In genomic region chr19:10363789-10364281, GRCh38 we compare ENCODE assay signal across 1 cellular context.
TF ChIP-seq lines count a peak whose summit lies in the region.

No MANE protein-coding gene starts in this region.

TF ChIP-seq in GM23338, 12 proteins besides CTCF, POLR2A, EP300 and RAD21 (continued from another document):
- no peak for TF ChIP-seq ZNF462 (CRISPR knock-in tag; IDR thresholded peaks at IDR 0.05)
